ENCODE assay signal across 8 cellular contexts in genomic region chr1:16243936-16244649, GRCh38. TPM values are rescaled to one million over a fixed set of nuclear protein-coding genes. Genes with fewer than 3 reads are reported as not detected.
DNase-seq lines count a peak whose midpoint lies in the region; ATAC-seq and TF ChIP-seq lines count a peak whose summit lies in the region.

No MANE protein-coding gene starts in this region.

- DNase-seq in NCI-H128 (lab: John Stamatoyannopoulos, UW; ENCODE audit: unreplicated experiment) (peak; percentile 82), SW 1271 (lab: John Stamatoyannopoulos, UW) (peak; percentile 23 to 65), left cardiac atrium (peak; percentile 81), renal cortical epithelial cell (ENCODE audit: low read depth) (peak; percentile 76), aorta (peak; percentile 79 to 90)
- peak; percentile 74 for DNase-seq in activated naive CD8-positive, alpha-beta T cell treated with anti-CD3 and anti-CD28 coated beads, Interleukin-2, amount 10 ng/mL, durations not matched to agents 7 days and 5 days

- POLR2A ChIA-PET in activated naive CD8-positive, alpha-beta T cell treated with anti-CD3 and anti-CD28 coated beads, Interleukin-2, amount 10 ng/mL, durations not matched to agents 7 days and 5 days (lab: Charles Lee): interaction anchor here (0.6 to 2.6 kb wide), 3 partner anchors 22 to 108 kb away, joined by 3 to 12 read pairs (median 4); partner anchors contain the start of gene FBXO42

- peak; percentile 92 for TF ChIP-seq CTCF in GM12872 (IDR thresholded peaks at IDR 0.05; ENCODE audit: insufficient read depth, low read depth, low read length)

- H3K36me3 Mint-ChIP-seq in activated naive CD8-positive, alpha-beta T cell treated with anti-CD3 and anti-CD28 coated beads, Interleukin-2, amount 10 ng/mL, durations not matched to agents 7 days and 5 days: no peaks in the 10 kb centered on the region

- peaks cover 0 to 1% of the 10 kb centered on the region in 2 donors for H3K4me1 ChIP-seq in aorta (ENCODE audit: control insufficient read depth in 1 of 2, insufficient read depth in 2 of 2, low read length in 2 of 2)

- intact Hi-C loops in left cardiac atrium (cut with DNase I) (loop anchor here in 1 of 2 donors (5.0 to 10.0 kb wide), 3 partner anchors 37 to 162 kb away; partner anchors contain the start of gene FBXO42), aorta (cut with DNase I) (loop anchor here (5.0 kb wide), 4 partner anchors 37 to 167 kb away; no protein-coding TSS in a partner anchor)

- no peak overlapping the region for H3K4me3 Mint-ChIP-seq in activated naive CD8-positive, alpha-beta T cell treated with anti-CD3 and anti-CD28 coated beads, Interleukin-2, amount 10 ng/mL, durations not matched to agents 7 days and 5 days

- peak overlapping the region in 1 of 2 donors; percentile 11 for H3K27ac ChIP-seq in aorta (ENCODE audit: low read depth in 1 of 2, low read length in 2 of 2)

- no peak overlapping the region for H3K27ac Mint-ChIP-seq in activated naive CD8-positive, alpha-beta T cell treated with anti-CD3 and anti-CD28 coated beads, Interleukin-2, amount 10 ng/mL, durations not matched to agents 7 days and 5 days

- ATAC-seq in activated naive CD8-positive, alpha-beta T cell treated with anti-CD3 and anti-CD28 coated beads, Interleukin-2, amount 10 ng/mL, durations not matched to agents 7 days and 5 days (ENCODE audit: low read depth): peak; percentile 78
- ATAC-seq in left cardiac atrium (peak; percentile 44 to 57), aorta (ENCODE audit: low FRiP score) (peak; percentile 73), HG02678 (IDR thresholded peaks at IDR 0.05; ENCODE audit: unreplicated experiment) (no peak)

- no peaks in the 10 kb centered on the region for H3K9me3 Mint-ChIP-seq in activated naive CD8-positive, alpha-beta T cell treated with anti-CD3 and anti-CD28 coated beads, Interleukin-2, amount 10 ng/mL, durations not matched to agents 7 days and 5 days

- no peaks in the 10 kb centered on the region for H3K27me3 ChIP-seq in aorta (ENCODE audit: control insufficient read depth in 1 of 2, insufficient read depth in 2 of 2, low read length in 1 of 2)

- no peaks in the 10 kb centered on the region for H3K27me3 Mint-ChIP-seq in activated naive CD8-positive, alpha-beta T cell treated with anti-CD3 and anti-CD28 coated beads, Interleukin-2, amount 10 ng/mL, durations not matched to agents 7 days and 5 days

- no peaks in the 10 kb centered on the region for H3K9me3 ChIP-seq in aorta (ENCODE audit: control insufficient read depth, low read length)

- 23 to 26% methylated on average over 8 of the region's 8 CpGs for WGBS in aorta, 2 donors

- peaks cover 18% of the 10 kb centered on the region for H3K4me1 Mint-ChIP-seq in activated naive CD8-positive, alpha-beta T cell treated with anti-CD3 and anti-CD28 coated beads, Interleukin-2, amount 10 ng/mL, durations not matched to agents 7 days and 5 days

- no peak overlapping the region for H3K4me3 ChIP-seq in aorta (ENCODE audit: low read length in 2 of 2)

- no peaks in the 10 kb centered on the region for H3K36me3 ChIP-seq in aorta (ENCODE audit: control insufficient read depth in 1 of 2, insufficient read depth in 2 of 2, low read length in 1 of 2)

RNA-seq across cellular contexts. Expression of gene CPLANE2, which starts 7.1 kb away (rescaled TPM):
- 1 to 10 TPM; 6.8 to 7.3 TPM for total RNA-seq in activated naive CD8-positive, alpha-beta T cell treated with anti-CD3 and anti-CD28 coated beads, Interleukin-2, amount 10 ng/mL, durations not matched to agents 7 days and 5 days
- total RNA-seq in left cardiac atrium: 1 to 10 TPM; 4.7 to 7.2 TPM
- total RNA-seq in renal cortical epithelial cell: 3.3 and 10.8 TPM in 2 replicates
- total RNA-seq in aorta: 1 to 10 TPM; 2.6 to 6.4 TPM
- polyA plus RNA-seq in aorta: 1 to 10 TPM; 1.9 to 3.2 TPM

RNA-seq across cellular contexts. Expression of gene ARHGEF19, which starts 31.6 kb away (rescaled TPM):
- 10 to 100 TPM in 1 of 2 experiments, 1 to 10 TPM in 1; 7.5 to 10.2 TPM for total RNA-seq in activated naive CD8-positive, alpha-beta T cell treated with anti-CD3 and anti-CD28 coated beads, Interleukin-2, amount 10 ng/mL, durations not matched to agents 7 days and 5 days
- total RNA-seq in left cardiac atrium: 1 to 10 TPM; 2.1 to 4.7 TPM
- 2.3 and 3.3 TPM in 2 replicates for total RNA-seq in renal cortical epithelial cell
- total RNA-seq in aorta: 1 to 10 TPM; 7.1 to 8.6 TPM
- polyA plus RNA-seq in aorta: 10 to 100 TPM in 1 of 2 donors, 1 to 10 TPM in 1; 3.3 to 19.7 TPM
